In the genomic region with DNA sequence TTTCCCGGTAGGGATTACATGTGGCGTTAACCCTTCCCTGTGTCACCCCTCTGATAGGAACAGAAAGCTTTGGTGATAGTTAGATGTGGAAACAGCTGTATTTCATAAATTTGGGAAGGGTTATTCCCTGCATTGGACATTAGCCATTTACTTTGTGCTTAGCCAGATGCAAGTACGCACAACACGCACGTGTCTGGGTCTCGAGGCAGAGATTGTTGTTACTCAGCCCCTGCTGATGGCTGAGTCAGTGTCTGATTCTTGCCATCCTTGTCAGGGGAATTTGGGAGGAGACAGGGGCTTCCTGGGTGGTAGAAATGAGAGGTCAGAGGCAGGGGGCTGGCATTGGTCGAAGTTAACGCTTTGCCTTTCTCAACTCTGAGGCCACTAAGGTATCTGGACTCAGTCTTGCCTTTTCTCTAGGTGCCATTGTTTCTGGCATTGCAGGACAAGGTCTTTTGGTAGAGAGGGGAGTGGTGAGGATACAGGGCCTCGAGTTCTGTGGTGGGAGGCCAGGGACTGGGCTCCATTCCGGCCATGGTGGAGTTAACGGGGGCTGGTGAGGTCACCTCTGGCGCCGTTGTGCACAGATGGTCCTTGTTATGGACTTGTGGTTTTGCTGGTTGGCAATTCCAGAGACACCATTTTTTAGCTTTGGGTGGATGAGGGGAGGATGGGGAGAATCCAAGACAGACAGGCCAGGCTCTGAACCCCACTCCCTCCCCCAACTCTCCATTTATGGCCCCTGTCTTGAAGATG, we compare ENCODE assay signal across 1 cellular context.
TF ChIP-seq lines count a peak whose summit lies in the region.

No MANE protein-coding gene starts in this region.

TF ChIP-seq in SK-N-SH treated with all-trans-retinoic acid at 6 μM for 48 hours, 23 proteins besides CTCF, POLR2A, EP300 and RAD21 (continued from another document):
- TF ChIP-seq, protein P1, sequence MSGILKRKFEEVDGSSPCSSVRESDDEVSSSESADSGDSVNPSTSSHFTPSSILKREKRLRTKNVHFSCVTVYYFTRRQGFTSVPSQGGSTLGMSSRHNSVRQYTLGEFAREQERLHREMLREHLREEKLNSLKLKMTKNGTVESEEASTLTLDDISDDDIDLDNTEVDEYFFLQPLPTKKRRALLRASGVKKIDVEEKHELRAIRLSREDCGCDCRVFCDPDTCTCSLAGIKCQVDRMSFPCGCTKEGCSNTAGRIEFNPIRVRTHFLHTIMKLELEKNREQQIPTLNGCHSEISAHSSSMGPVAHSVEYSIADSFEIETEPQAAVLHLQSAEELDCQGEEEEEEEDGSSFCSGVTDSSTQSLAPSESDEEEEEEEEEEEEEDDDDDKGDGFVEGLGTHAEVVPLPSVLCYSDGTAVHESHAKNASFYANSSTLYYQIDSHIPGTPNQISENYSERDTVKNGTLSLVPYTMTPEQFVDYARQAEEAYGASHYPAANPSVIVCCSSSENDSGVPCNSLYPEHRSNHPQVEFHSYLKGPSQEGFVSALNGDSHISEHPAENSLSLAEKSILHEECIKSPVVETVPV (CRISPR knock-in tag; IDR thresholded peaks at IDR 0.05) = no peak
- TF ChIP-seq RARB (CRISPR knock-in tag; IDR thresholded peaks at IDR 0.05) = no peak
